Comparison of ENCODE assay signal across 8 cellular contexts in genomic region chr2:64865073-64865830, GRCh38.
DNase-seq lines count a peak whose midpoint lies in the region; ATAC-seq, FAIRE-seq and TF ChIP-seq lines count a peak whose summit lies in the region.

No MANE protein-coding gene starts in this region.

- DNase-seq in A172 (ENCODE audit: low spot score) (peak; percentile 51), GM12892 (ENCODE audit: insufficient read length) (peak; percentile 88), NCI-H774 (lab: John Stamatoyannopoulos, UW) (peak; percentile 39), activated T-cell treated with anti-CD3 and anti-CD28 coated beads for 1 hour (ENCODE audit: low read depth) (peak; percentile 49), epidermal melanocyte (ENCODE audit: insufficient read length, low spot score) (peak; percentile 82), midbrain (lab: John Stamatoyannopoulos, UW) (peak; percentile 55)
- peak; percentile 10 to 54 for DNase-seq in stimulated activated CD8-positive, alpha-beta memory T cell treated with anti-CD3 and anti-CD28 coated beads, Interleukin-15, amount 100 ng/mL, for 4 hours (ENCODE audit: low read depth in 2 of 2)

- FAIRE-seq in GM12892 (lab: Jason Lieb, UNC) = peak; percentile 84

- ATAC-seq in HG03039 (IDR thresholded peaks at IDR 0.05; ENCODE audit: unreplicated experiment) = peak; percentile 36

- TF ChIP-seq POLR2A in GM12892 (IDR thresholded peaks at IDR 0.05; ENCODE audit: low read depth, low read length) = no peak

Comparison
In these comparisons a context has a peak if more than half of its experiments do, and no peak if none do; other contexts are left out.
1. Peak in every context shown above with its lines: DNase-seq and ATAC-seq.
2. DNase-seq: peak in every context shown above with its lines; median percentile 88 in GM12892; 82 in epidermal melanocyte; 55 in midbrain; 51 in A172; 49 in activated T-cell treated with anti-CD3 and anti-CD28 coated beads for 1 hour; 39 in NCI-H774; 32 in stimulated activated CD8-positive, alpha-beta memory T cell treated with anti-CD3 and anti-CD28 coated beads, Interleukin-15, amount 100 ng/mL, for 4 hours.